ENCODE assay signal across 1 cellular context in the genomic region with DNA sequence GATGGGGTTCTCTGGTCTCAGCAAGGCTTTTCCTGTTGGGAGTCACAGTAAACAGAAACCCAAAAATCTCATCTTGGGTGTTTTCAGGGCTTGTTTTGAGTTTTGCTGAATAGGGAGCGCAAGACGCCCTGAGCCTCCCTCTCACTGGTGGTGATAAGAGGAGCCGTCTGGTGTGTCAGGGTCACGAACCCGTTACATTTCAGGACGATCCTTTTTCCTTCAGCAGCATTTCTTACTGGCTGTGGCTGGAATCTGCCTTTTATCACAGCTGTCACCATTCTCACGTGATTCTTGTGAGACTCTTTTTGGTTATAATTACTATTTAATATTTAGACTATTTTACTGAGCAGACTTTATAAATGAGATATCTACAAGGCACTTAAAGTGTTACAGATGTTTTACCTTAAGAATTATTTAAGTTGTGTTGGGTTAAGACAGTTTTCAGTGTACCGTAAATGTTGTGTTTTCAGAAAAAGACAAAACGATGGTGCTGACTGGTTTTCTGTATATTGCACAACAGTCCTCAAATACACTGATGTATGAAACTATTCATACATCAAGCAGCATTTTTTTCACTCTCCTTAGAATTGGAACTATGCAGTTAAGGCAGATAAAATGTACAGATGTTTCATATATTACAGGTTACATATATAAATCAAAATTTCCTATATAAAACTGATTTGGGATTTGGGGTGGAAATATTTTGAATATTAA.
TF ChIP-seq lines count a peak whose summit lies in the region.

No MANE protein-coding gene starts in this region.

TF ChIP-seq in HCT116, 20 proteins besides CTCF, POLR2A, EP300 and RAD21 (continued from another document):
- TF ChIP-seq, protein P1, sequence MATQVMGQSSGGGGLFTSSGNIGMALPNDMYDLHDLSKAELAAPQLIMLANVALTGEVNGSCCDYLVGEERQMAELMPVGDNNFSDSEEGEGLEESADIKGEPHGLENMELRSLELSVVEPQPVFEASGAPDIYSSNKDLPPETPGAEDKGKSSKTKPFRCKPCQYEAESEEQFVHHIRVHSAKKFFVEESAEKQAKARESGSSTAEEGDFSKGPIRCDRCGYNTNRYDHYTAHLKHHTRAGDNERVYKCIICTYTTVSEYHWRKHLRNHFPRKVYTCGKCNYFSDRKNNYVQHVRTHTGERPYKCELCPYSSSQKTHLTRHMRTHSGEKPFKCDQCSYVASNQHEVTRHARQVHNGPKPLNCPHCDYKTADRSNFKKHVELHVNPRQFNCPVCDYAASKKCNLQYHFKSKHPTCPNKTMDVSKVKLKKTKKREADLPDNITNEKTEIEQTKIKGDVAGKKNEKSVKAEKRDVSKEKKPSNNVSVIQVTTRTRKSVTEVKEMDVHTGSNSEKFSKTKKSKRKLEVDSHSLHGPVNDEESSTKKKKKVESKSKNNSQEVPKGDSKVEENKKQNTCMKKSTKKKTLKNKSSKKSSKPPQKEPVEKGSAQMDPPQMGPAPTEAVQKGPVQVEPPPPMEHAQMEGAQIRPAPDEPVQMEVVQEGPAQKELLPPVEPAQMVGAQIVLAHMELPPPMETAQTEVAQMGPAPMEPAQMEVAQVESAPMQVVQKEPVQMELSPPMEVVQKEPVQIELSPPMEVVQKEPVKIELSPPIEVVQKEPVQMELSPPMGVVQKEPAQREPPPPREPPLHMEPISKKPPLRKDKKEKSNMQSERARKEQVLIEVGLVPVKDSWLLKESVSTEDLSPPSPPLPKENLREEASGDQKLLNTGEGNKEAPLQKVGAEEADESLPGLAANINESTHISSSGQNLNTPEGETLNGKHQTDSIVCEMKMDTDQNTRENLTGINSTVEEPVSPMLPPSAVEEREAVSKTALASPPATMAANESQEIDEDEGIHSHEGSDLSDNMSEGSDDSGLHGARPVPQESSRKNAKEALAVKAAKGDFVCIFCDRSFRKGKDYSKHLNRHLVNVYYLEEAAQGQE (IDR thresholded peaks at IDR 0.05; ENCODE audit: low read depth): no peak
- TF ChIP-seq YY1 (IDR thresholded peaks at IDR 0.05; ENCODE audit: extremely low read depth, insufficient replicate concordance, low read depth, low read length) (no peak), POLR2AphosphoS5 (IDR thresholded peaks at IDR 0.05; ENCODE audit: low read depth, low read length) (no peak; the same call in 1 of the 2 replicates), TCF7L2 (IDR thresholded peaks at IDR 0.05; ENCODE audit: borderline replicate concordance, extremely low read depth, insufficient read depth, insufficient read length) (no peak), SRF (IDR thresholded peaks at IDR 0.05; ENCODE audit: low read depth) (no peak), ELF1 (IDR thresholded peaks at IDR 0.05; ENCODE audit: borderline replicate concordance, low read depth) (no peak), FOSL1 (IDR thresholded peaks at IDR 0.05; ENCODE audit: low read depth) (no peak), ZNF274 (IDR thresholded peaks at IDR 0.05; ENCODE audit: low read depth, low read length) (no peak)
